26 cellular contexts compared by ENCODE assay signal in genomic region chr16:47916266-47916665, GRCh38.
"Had no signal": no experiment of that assay in that cellular context is flagged by ENCODE, and none has a peak within 500 bp of the region (broad histone marks: within the 10 kb centered on the region; RNA-seq: fewer than 3 reads in every experiment).

No MANE protein-coding gene starts in this region.

- H3K4me2 ChIP-seq: smooth muscle cell had no signal

- H3K27ac Mint-ChIP-seq: activated naive CD4-positive, alpha-beta T cell treated with anti-CD3 and anti-CD28 coated beads, Interleukin-2, amount 50 U/mL, for 72 hours; activated T-cell treated with anti-CD3 and anti-CD28 coated beads, Interleukin-2, amount 50 U/mL, for 24 hours; activated T-helper 17 cell treated with anti-CD3 and anti-CD28 coated beads, Interleukin-2, amount 50 U/mL, for 72 hours; dendritic cell treated with granulocyte-macrophage colony-stimulating factor and Interleukin-4, amounts not matched to agents 40 ng/mL and 50 ng/mL, for 4 days; nephron; T-cell had no signal

- H3K4me3 ChIP-seq: adrenal gland, body of pancreas, cardiac muscle cell, gastroesophageal sphincter, pancreas, right lobe of liver, smooth muscle cell, testis, uterus had no signal

- H3K4me1 Mint-ChIP-seq: activated T-helper 17 cell treated with anti-CD3 and anti-CD28 coated beads, Interleukin-2, amount 50 U/mL, for 72 hours; nephron; T-cell had no signal

- DNase-seq: activated CD4-positive, alpha-beta T cell treated with anti-CD3 and anti-CD28 coated beads for 1 hour; activated CD4-positive, alpha-beta T cell treated with anti-CD3 and anti-CD28 coated beads, Interleukin-2, amount 50 U/mL, for 1 hour; activated T-cell treated with anti-CD3 and anti-CD28 coated beads, Interleukin-2, amount 50 U/mL, for 24 hours; adrenal gland; body of pancreas; effector CD8-positive, alpha-beta T cell; erythroblast; head of caudate nucleus; hypothalamus; pancreas; right lobe of liver; stimulated activated CD4-positive, alpha-beta T cell treated with anti-CD3 and anti-CD28 coated beads, Interleukin-2, amount 100 ng/mL, for 48 hours; stimulated activated naive CD4-positive, alpha-beta T cell; T-cell; testis; trophoblast cell; uterus; WERI-Rb-1 had no signal

- H3K27ac ChIP-seq: adrenal gland, body of pancreas, cardiac muscle cell, gastroesophageal sphincter, neutrophil, pancreas, right lobe of liver, testis, uterus, WERI-Rb-1 had no signal

- H3K36me3 ChIP-seq: adrenal gland, cardiac muscle cell, gastroesophageal sphincter, neutrophil, pancreas, right lobe of liver, uterus, WERI-Rb-1 had no signal

- H3K27me3 ChIP-seq: adrenal gland, body of pancreas, cardiac muscle cell, gastroesophageal sphincter, neutrophil, pancreas, right lobe of liver, testis, uterus had no signal

- H3K9me3 ChIP-seq: adrenal gland, body of pancreas, gastroesophageal sphincter, neutrophil, pancreas, right lobe of liver, testis, uterus had no signal

- ATAC-seq: activated naive CD4-positive, alpha-beta T cell treated with anti-CD3 and anti-CD28 coated beads, Interleukin-2, amount 50 U/mL, for 72 hours; activated T-helper 17 cell treated with anti-CD3 and anti-CD28 coated beads, Interleukin-2, amount 50 U/mL, for 72 hours; body of pancreas; gastroesophageal sphincter; pancreas; right lobe of liver; T-cell had no signal

- H3K4me3 Mint-ChIP-seq: activated T-cell treated with anti-CD3 and anti-CD28 coated beads, Interleukin-2, amount 50 U/mL, for 24 hours; activated T-helper 17 cell treated with anti-CD3 and anti-CD28 coated beads, Interleukin-2, amount 50 U/mL, for 72 hours; dendritic cell treated with granulocyte-macrophage colony-stimulating factor and Interleukin-4, amounts not matched to agents 40 ng/mL and 50 ng/mL, for 4 days; nephron; T-cell had no signal

- H3K27me3 Mint-ChIP-seq: activated T-cell treated with anti-CD3 and anti-CD28 coated beads, Interleukin-2, amount 50 U/mL, for 24 hours; dendritic cell treated with granulocyte-macrophage colony-stimulating factor and Interleukin-4, amounts not matched to agents 40 ng/mL and 50 ng/mL, for 4 days had no signal

- H3K4me1 ChIP-seq: adrenal gland, body of pancreas, gastroesophageal sphincter, pancreas, right lobe of liver, testis, uterus had no signal

- H3K36me3 Mint-ChIP-seq: activated naive CD4-positive, alpha-beta T cell treated with anti-CD3 and anti-CD28 coated beads, Interleukin-2, amount 50 U/mL, for 72 hours; T-cell had no signal
